ENCODE assay signal across 25 cellular contexts in the genomic region with DNA sequence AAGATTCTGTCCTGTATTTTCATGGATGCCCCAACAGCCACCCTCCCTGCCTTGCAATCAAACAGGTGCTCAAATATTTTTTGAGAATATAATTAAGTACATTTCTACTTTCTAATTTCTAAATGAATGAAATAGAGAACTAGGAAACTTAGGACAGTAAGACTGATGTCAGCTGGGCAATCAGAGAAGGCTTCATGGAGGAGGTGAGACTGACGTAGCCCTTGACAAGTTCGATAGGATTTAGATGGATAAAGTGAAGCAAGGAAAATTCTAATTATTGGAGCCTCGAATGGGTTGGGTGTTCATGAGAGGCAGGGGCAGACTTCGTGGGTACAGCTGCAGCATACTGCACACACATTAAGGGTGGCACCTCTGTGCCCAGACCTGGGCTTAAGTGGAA. TPM values are rescaled to one million over a fixed set of nuclear protein-coding genes. Genes with fewer than 3 reads are reported as not detected.
DNase-seq lines count a peak whose midpoint lies in the region; ATAC-seq, FAIRE-seq and TF ChIP-seq lines count a peak whose summit lies in the region.
"Had no signal": no experiment of that assay in that cellular context is flagged by ENCODE, and none has a peak within 500 bp of the region (broad histone marks: within the 10 kb centered on the region; RNA-seq: fewer than 3 reads in every experiment).

No MANE protein-coding gene starts in this region.

- TF ChIP-seq POLR2A in HepG2 (IDR thresholded peaks at IDR 0.05; ENCODE audit: insufficient read depth in 1 of 2, low read depth in 2 of 2, low read length in 2 of 2) (no peak), right lobe of liver (IDR thresholded peaks at IDR 0.05) (no peak)

- H3K27me3 Mint-ChIP-seq in activated T-helper 2 cell treated with anti-CD3 and anti-CD28 coated beads, Interferon-gamma antibody, Interleukin-2, Interleukin-4, amounts not matched to agents 10 μg/mL and 5 μg/mL and 100 μg/mL, durations not matched to agents 14 hours and 24 hours and 36 hours (ENCODE audit: low read depth), result no peaks in the 10 kb centered on the region

- peak overlapping the region; percentile 56 for H3K4ac ChIP-seq in trophoblast cell (ENCODE audit: low read depth, low read length)

- DNase-seq in HepG2 (ENCODE audit: low spot score) (no peak), right lobe of liver (no peak), Panc1 (ENCODE audit: low read depth, low spot score) (no peak), trophoblast cell (no peak), cerebellar cortex (ENCODE audit: low spot score) (no peak)
- no peak for DNase-seq in stimulated activated CD4-positive, alpha-beta T cell treated with anti-CD3 and anti-CD28 coated beads, Interleukin-4, amount 100 ng/mL, for 24 hours
- no peak for DNase-seq in activated T-helper 2 cell treated with anti-CD3 and anti-CD28 coated beads, Interferon-gamma antibody, Interleukin-2, Interleukin-4, amounts not matched to agents 10 μg/mL and 5 μg/mL and 100 μg/mL, durations not matched to agents 14 hours and 24 hours and 36 hours (ENCODE audit: low spot score)
- DNase-seq: ACHN, DMS 273 treated with DMSO at 0.1 percent for 48 hours, GDM1, HCEC 1CT, IMR-90, Karpas-422, NCI-H1436, NCI-H1930, NCI-H226, NCI-H524, SHP77 had no signal

- peaks cover 35% of the 10 kb centered on the region for H3K4me1 Mint-ChIP-seq in activated T-helper 2 cell treated with anti-CD3 and anti-CD28 coated beads, Interferon-gamma antibody, Interleukin-2, Interleukin-4, amounts not matched to agents 10 μg/mL and 5 μg/mL and 100 μg/mL, durations not matched to agents 14 hours and 24 hours and 36 hours (ENCODE audit: low read depth)

- H3K27ac ChIP-seq in HepG2 (ENCODE audit: extremely low read length, insufficient read depth, low read length), result no peak overlapping the region
- no peak overlapping the region for H3K27ac ChIP-seq in right lobe of liver
- H3K27ac ChIP-seq in Panc1 (ENCODE audit: low read length), result peak overlapping the region; percentile 72; the same call in 1 of the 2 replicates
- no peak overlapping the region for H3K27ac ChIP-seq in trophoblast cell (ENCODE audit: low read depth, low read length)
- H3K27ac ChIP-seq: HL-60, SK-N-MC had no signal

- H3K9me3 ChIP-seq in HepG2 (ENCODE audit: low read length) (no peaks in the 10 kb centered on the region), right lobe of liver (no peaks in the 10 kb centered on the region), Panc1 (ENCODE audit: control insufficient read depth, insufficient read depth, low read depth, low read length) (no peaks in the 10 kb centered on the region), trophoblast cell (ENCODE audit: insufficient read depth, low read depth, low read length) (no peaks in the 10 kb centered on the region)

- no peak for TF ChIP-seq RAD21 in HepG2 (CRISPR knock-in tag; IDR thresholded peaks at IDR 0.05)

- CTCF ChIA-PET in HepG2 (lab: Yijun Ruan, JAX; ENCODE audit: low intra/inter-chr PET ratio, low total read pairs), result no interaction called here
- CTCF ChIA-PET in Panc1 (lab: Charles Lee), result no interaction called here

- no peak for TF ChIP-seq EP300 in HepG2 (IDR thresholded peaks at IDR 0.05; ENCODE audit: low read depth in 2 of 2, low read length in 2 of 2)
- no peak for TF ChIP-seq EP300 in HepG2 (CRISPR knock-in tag; IDR thresholded peaks at IDR 0.05; ENCODE audit: borderline replicate concordance)

- peak overlapping the region; percentile 93 for H2BK120ac ChIP-seq in trophoblast cell (ENCODE audit: insufficient read depth, low read length, poor library complexity)

- H3K4me1 ChIP-seq in HepG2 (ENCODE audit: insufficient read depth, low read length) (peaks cover 65% of the 10 kb centered on the region), right lobe of liver (peaks cover 0 to 23% (median 9%) of the 10 kb centered on the region in 4 donors), Panc1 (ENCODE audit: control insufficient read depth, insufficient read depth, low read length) (peaks cover 37% of the 10 kb centered on the region), trophoblast cell (ENCODE audit: control insufficient read depth in 1 of 2, insufficient read depth in 2 of 2, low read length in 2 of 2) (peaks cover 31 to 42% of the 10 kb centered on the region in 2 experiments)

- H3K9ac ChIP-seq in HepG2 (ENCODE audit: insufficient read depth, low read depth, low read length) (peak overlapping the region; percentile 21; the same call in 1 of the 2 replicates), trophoblast cell (ENCODE audit: low read length) (no peak overlapping the region)

- no peak for ATAC-seq in HepG2
- no peak for ATAC-seq in right lobe of liver
- no peak for ATAC-seq in Panc1
- ATAC-seq: GM23338 had no signal

- H3K14ac ChIP-seq in trophoblast cell (ENCODE audit: low read length), result peak overlapping the region; percentile 72

- FAIRE-seq in HepG2 (lab: Jason Lieb, UNC), result no peak
- FAIRE-seq: RCC 7860 had no signal

- H2BK12ac ChIP-seq in trophoblast cell (ENCODE audit: low read length), result peak overlapping the region; percentile 98

- no peak overlapping the region for H3K27ac Mint-ChIP-seq in activated T-helper 2 cell treated with anti-CD3 and anti-CD28 coated beads, Interferon-gamma antibody, Interleukin-2, Interleukin-4, amounts not matched to agents 10 μg/mL and 5 μg/mL and 100 μg/mL, durations not matched to agents 14 hours and 24 hours and 36 hours
- H3K27ac Mint-ChIP-seq: CD14-positive monocyte, GM23338 had no signal

- peak overlapping the region; percentile 89 for H3K18ac ChIP-seq in trophoblast cell (ENCODE audit: low read length)

- peak overlapping the region; percentile 94 for H4K91ac ChIP-seq in trophoblast cell (ENCODE audit: low read depth, low read length)

- no peak for TF ChIP-seq CTCF in HepG2 (CRISPR knock-in tag; IDR thresholded peaks at IDR 0.05)
- no peak for TF ChIP-seq CTCF in right lobe of liver (IDR thresholded peaks at IDR 0.05)
- no peak for TF ChIP-seq CTCF in Panc1 (IDR thresholded peaks at IDR 0.05)

- H3K36me3 Mint-ChIP-seq in activated T-helper 2 cell treated with anti-CD3 and anti-CD28 coated beads, Interferon-gamma antibody, Interleukin-2, Interleukin-4, amounts not matched to agents 10 μg/mL and 5 μg/mL and 100 μg/mL, durations not matched to agents 14 hours and 24 hours and 36 hours (ENCODE audit: low read depth), result peaks cover 9% of the 10 kb centered on the region

- POLR2A ChIA-PET in HepG2 (lab: Yijun Ruan, JAX), result interaction anchor here (1.0 to 1.5 kb wide), 3 partner anchors 10 to 41 kb away, joined by 4 to 5 read pairs (median 5); no protein-coding TSS in a partner anchor
- POLR2A ChIA-PET in Panc1 (lab: Charles Lee), result no interaction called here

- H2BK5ac ChIP-seq in trophoblast cell (ENCODE audit: low read depth, low read length, poor library complexity), result peak overlapping the region; percentile 70

- H3K27me3 ChIP-seq in HepG2 (ENCODE audit: control insufficient read depth in 1 of 2, insufficient read depth in 2 of 2, low read length in 2 of 2) (no peaks in the 10 kb centered on the region), right lobe of liver (no peaks in the 10 kb centered on the region), Panc1 (ENCODE audit: control insufficient read depth, insufficient read depth, low read length) (no peaks in the 10 kb centered on the region), trophoblast cell (ENCODE audit: insufficient read depth, low read length) (no peaks in the 10 kb centered on the region)

- H4K8ac ChIP-seq in trophoblast cell (ENCODE audit: low read depth, low read length), result peak overlapping the region; percentile 81

- H3K4me2 ChIP-seq in HepG2 (ENCODE audit: low read depth, low read length) (peak overlapping the region; percentile 56), trophoblast cell (ENCODE audit: low read length) (no peak overlapping the region)
- H3K4me2 ChIP-seq: GM23338 had no signal

- H2AK5ac ChIP-seq in trophoblast cell (ENCODE audit: low read length), result peak overlapping the region; percentile 98

- H3K4me3 Mint-ChIP-seq in activated T-helper 2 cell treated with anti-CD3 and anti-CD28 coated beads, Interferon-gamma antibody, Interleukin-2, Interleukin-4, amounts not matched to agents 10 μg/mL and 5 μg/mL and 100 μg/mL, durations not matched to agents 14 hours and 24 hours and 36 hours (ENCODE audit: low read depth), result no peak overlapping the region
- H3K4me3 Mint-ChIP-seq: CD14-positive monocyte, GM23338 had no signal

- no peak overlapping the region for H4K12ac ChIP-seq in trophoblast cell (ENCODE audit: low read depth, low read length)

- WGBS in HepG2 (ENCODE audit: low lambda C conversion rate), result 80% methylated on average over 4 of the region's 4 CpGs
- WGBS in right lobe of liver (ENCODE audit: insufficient coverage, low coverage, low lambda C conversion rate, missing lambda C conversion rate), result 87% methylated on average over 3 of the region's 4 CpGs
- no CpG with 5 or more reads among the region's 4 CpGs for whole genome bisulfite sequencing in trophoblast cell (ENCODE audit: extremely low coverage, insufficient coverage, insufficient read length)

- H3K36me3 ChIP-seq in HepG2 (replicated peaks in 1 of 2; ENCODE audit: control insufficient read depth in 1 of 2, insufficient read depth in 2 of 2, low read length in 2 of 2), result no peaks in the 10 kb centered on the region
- H3K36me3 ChIP-seq in right lobe of liver, result no peaks in the 10 kb centered on the region
- H3K36me3 ChIP-seq in Panc1 (ENCODE audit: control insufficient read depth, insufficient read depth, low read length), result no peaks in the 10 kb centered on the region
- H3K36me3 ChIP-seq in trophoblast cell (ENCODE audit: control insufficient read depth in 1 of 2, insufficient read depth in 2 of 2, low read length in 2 of 2), result no peaks in the 10 kb centered on the region

- intact Hi-C loops in HepG2 (cut with micrococcal nuclease; ENCODE audit: unreplicated experiment) (no loop called here), right lobe of liver (cut with DNase I) (no loop called here), Panc1 (cut with micrococcal nuclease; ENCODE audit: unreplicated experiment) (no loop called here)
- intact Hi-C loops in activated T-helper 2 cell treated with anti-CD3 and anti-CD28 coated beads, Interferon-gamma antibody, Interleukin-2, Interleukin-4, amounts not matched to agents 10 μg/mL and 5 μg/mL and 100 μg/mL, durations not matched to agents 14 hours and 24 hours and 36 hours (cut with micrococcal nuclease), result no loop called here

- H3K4me3 ChIP-seq in HepG2 (replicated peaks in 1 of 3; ENCODE audit: insufficient read depth in 1 of 3, low read depth in 2 of 3, low read length in 3 of 3) (no peak overlapping the region), right lobe of liver (no peak overlapping the region), Panc1 (ENCODE audit: low read depth in 2 of 2, low read length in 2 of 2) (no peak overlapping the region), trophoblast cell (ENCODE audit: low read depth, low read length) (no peak overlapping the region)
- H3K4me3 ChIP-seq: GM23338, SK-N-MC had no signal

- H2AFZ ChIP-seq in HepG2 (ENCODE audit: low read length) (no peak overlapping the region), trophoblast cell (ENCODE audit: insufficient read depth, low read length, poor library complexity) (peak overlapping the region; percentile 38)
- H2AFZ ChIP-seq: GM23338 had no signal

- no peak overlapping the region for H3K23ac ChIP-seq in trophoblast cell (ENCODE audit: low read length)

- in situ Hi-C loops in HepG2 (cut with HindIII; ENCODE audit: extremely low pct_ligation_motif_present, low pct_unique_long_range_greater_than_20kb), result no loop called here
- in situ Hi-C loops in Panc1 (cut with HindIII; ENCODE audit: low pct_unique_long_range_greater_than_20kb, low sequenced_read_pairs), result no loop called here

- peaks cover 41% of the 10 kb centered on the region for H3K79me1 ChIP-seq in trophoblast cell (ENCODE audit: low read length)

- no peaks in the 10 kb centered on the region for H4K20me1 ChIP-seq in HepG2 (ENCODE audit: insufficient read depth, low read length)

- BruUV-seq in HepG2 (replicated peaks; lab: Mats Ljungman, UMichigan) (no TSS peak), Panc1 (replicated peaks; lab: Mats Ljungman, UMichigan) (no TSS peak)

- H3K9me3 Mint-ChIP-seq in activated T-helper 2 cell treated with anti-CD3 and anti-CD28 coated beads, Interferon-gamma antibody, Interleukin-2, Interleukin-4, amounts not matched to agents 10 μg/mL and 5 μg/mL and 100 μg/mL, durations not matched to agents 14 hours and 24 hours and 36 hours, result no peaks in the 10 kb centered on the region
- H3K9me3 Mint-ChIP-seq: CD14-positive monocyte, GM23338 had no signal

- H3K79me2 ChIP-seq in HepG2 (ENCODE audit: insufficient read depth, low read length) (no peaks in the 10 kb centered on the region), trophoblast cell (ENCODE audit: control insufficient read depth, insufficient read depth, low read length, poor library complexity) (peaks cover 12% of the 10 kb centered on the region)

RNA-seq across cellular contexts. Expression of a gene that starts 36.0 kb away (rescaled TPM):
- total RNA-seq in HepG2 (2016; rRNA removed; fragmentation: Illumina TruSeq; extraction: Trizol) (0.62 and 0.94 TPM in 2 replicates), right lobe of liver (10 to 100 TPM in 3 of 6 experiments, 1 to 10 TPM in 3; 6.4 to 17.7 (median 12.5) TPM), Panc1 (2021; ENCODE audit: unreplicated experiment) (1.9 TPM)
- 0.51 TPM in 1 of 2 replicates, not detected in the other for total RNA-seq in HepG2 (2016; cell fraction: cytosol; rRNA removed; fragmentation: Illumina TruSeq; extraction: Trizol; ENCODE audit: low read depth)
- total RNA-seq in HepG2 (2016; cell fraction: insoluble cytoplasmic fraction; rRNA removed; fragmentation: Illumina TruSeq; extraction: Trizol), result 0.34 and 0.56 TPM in 2 replicates
- total RNA-seq in HepG2 (2016; cell fraction: membrane; rRNA removed; fragmentation: Illumina TruSeq; extraction: Trizol), result 0.31 and 0.34 TPM in 2 replicates
- total RNA-seq in HepG2 (2016; cell fraction: nucleus; rRNA removed; fragmentation: Illumina TruSeq; extraction: Trizol), result 1.0 TPM in 1 of 2 replicates, not detected in the other
- 3.8 and 5.4 TPM in 2 replicates for polyA plus RNA-seq in HepG2 (2011; rRNA removed)
- 5.5 and 5.9 TPM in 2 replicates for polyA plus RNA-seq in HepG2 (2011; cell fraction: cytosol; rRNA removed)
- polyA plus RNA-seq in HepG2 (2011; cell fraction: nucleus; rRNA removed), result 3.4 and 3.9 TPM in 2 replicates
- 4.9 and 6.3 TPM in 2 replicates for polyA plus RNA-seq in HepG2 (2012)
- 0.87 and 0.95 TPM in 2 replicates for polyA plus RNA-seq in HepG2 (2016; cell fraction: cytosol; fragmentation: Illumina TruSeq; extraction: Trizol; ENCODE audit: low read depth)
- 0.94 and 1.3 TPM in 2 replicates for polyA plus RNA-seq in HepG2 (2016; cell fraction: insoluble cytoplasmic fraction; fragmentation: Illumina TruSeq; extraction: Trizol; ENCODE audit: low read depth)
- polyA plus RNA-seq in HepG2 (2016; cell fraction: membrane; fragmentation: Illumina TruSeq; extraction: Trizol; ENCODE audit: low read depth), result 0.98 and 1.2 TPM in 2 replicates
- polyA plus RNA-seq in HepG2 (2016; cell fraction: nucleus; fragmentation: Illumina TruSeq; extraction: Trizol; ENCODE audit: insufficient read depth, low read depth), result 0.83 TPM in 2 replicates
- polyA minus RNA-seq in HepG2 (2011; rRNA and poly(A)+ RNA removed; ENCODE audit: low replicate concordance), result 7.4 and 19.5 TPM in 2 replicates
- polyA minus RNA-seq in HepG2 (2011; cell fraction: cytosol; rRNA and poly(A)+ RNA removed), result 1.1 and 2.0 TPM in 2 replicates
- 0.64 and 1.6 TPM in 2 replicates for polyA minus RNA-seq in HepG2 (2011; cell fraction: nucleus; rRNA and poly(A)+ RNA removed)
- 2.2 TPM for polyA plus RNA-seq in Panc1 (2012; ENCODE audit: insufficient read length)
- 0.12 and 0.21 TPM in 2 replicates for polyA plus RNA-seq in trophoblast cell (2013)
- 3.1 and 4.6 TPM in 2 replicates for total RNA-seq in activated T-helper 2 cell treated with anti-CD3 and anti-CD28 coated beads, Interferon-gamma antibody, Interleukin-2, Interleukin-4, amounts not matched to agents 10 μg/mL and 5 μg/mL and 100 μg/mL, durations not matched to agents 14 hours and 24 hours and 36 hours
- total RNA-seq: Daoy, IMR-90, MCF 10A had no signal
- polyA plus RNA-seq: IMR-90 had no signal
